In the genomic region with DNA sequence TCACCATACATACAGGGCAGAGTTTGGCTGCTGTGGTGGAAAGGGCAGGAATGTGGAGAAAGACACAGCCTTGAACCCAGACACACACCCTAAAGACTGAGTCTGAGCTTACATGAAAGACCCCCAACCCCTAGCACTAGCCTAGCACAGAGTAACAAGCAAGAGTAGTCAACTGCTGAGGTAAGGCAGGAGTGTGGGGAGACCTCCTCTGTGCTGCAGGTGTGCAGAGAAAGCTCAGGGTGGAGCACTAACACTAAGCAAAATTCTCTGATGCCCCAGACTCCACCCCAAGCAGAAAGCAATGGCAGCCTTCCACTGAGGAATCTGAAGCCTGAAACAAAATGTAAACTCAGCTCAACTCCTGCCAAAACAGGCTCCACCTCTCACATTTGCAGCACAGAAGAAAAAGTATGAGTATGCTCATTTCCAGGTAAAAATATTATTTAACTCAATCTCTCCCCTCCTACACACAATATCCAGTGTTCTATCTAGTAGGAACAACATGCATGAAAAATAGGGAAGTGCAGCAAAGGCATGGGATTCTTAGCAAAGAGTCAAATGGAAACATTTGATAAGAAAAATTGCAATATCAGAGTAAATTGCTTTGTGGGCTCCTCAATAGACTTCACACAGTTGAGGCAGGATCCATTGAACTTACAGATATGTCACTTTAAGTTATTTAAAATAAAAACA, we compare ENCODE assay signal across 9 cellular contexts.
DNase-seq lines count a peak whose midpoint lies in the region; ATAC-seq and TF ChIP-seq lines count a peak whose summit lies in the region.
"Had no signal": no experiment of that assay in that cellular context is flagged by ENCODE, and none has a peak within 500 bp of the region (broad histone marks: within the 10 kb centered on the region; RNA-seq: fewer than 3 reads in every experiment).

No MANE protein-coding gene starts in this region.

- peak; percentile 75 for ATAC-seq in activated CD8-positive, alpha-beta memory T cell treated with anti-CD3 and anti-CD28 coated beads, Interleukin-2, amount 10 ng/mL, durations not matched to agents 7 days and 5 days
- ATAC-seq in GM21367 (IDR thresholded peaks at IDR 0.05; ENCODE audit: unreplicated experiment) (peak; percentile 65), HG03460 (IDR thresholded peaks at IDR 0.05; ENCODE audit: unreplicated experiment) (peak; percentile 49), heart right ventricle (peak; percentile 53 to 86 (median 76))

- H3K4me1 ChIP-seq in heart right ventricle: peaks cover 0 to 41% (median 14%) of the 10 kb centered on the region in 9 donors

- TF ChIP-seq CTCF in heart right ventricle (IDR thresholded peaks at IDR 0.05): peak in 7 of 9 donors; percentile 11 to 54 (median 35)

- no peaks in the 10 kb centered on the region for H3K9me3 Mint-ChIP-seq in activated CD8-positive, alpha-beta memory T cell treated with anti-CD3 and anti-CD28 coated beads, Interleukin-2, amount 10 ng/mL, durations not matched to agents 7 days and 5 days (ENCODE audit: low read depth)
- H3K9me3 Mint-ChIP-seq in T-helper 2 cell treated with Interferon-gamma antibody and Interleukin-4, amounts not matched to agents 5 μg/mL and 100 μg/mL, for 36 hours: no peaks in the 10 kb centered on the region

- peaks cover 27% of the 10 kb centered on the region for H3K4me1 Mint-ChIP-seq in activated CD8-positive, alpha-beta memory T cell treated with anti-CD3 and anti-CD28 coated beads, Interleukin-2, amount 10 ng/mL, durations not matched to agents 7 days and 5 days
- peaks cover 34% of the 10 kb centered on the region for H3K4me1 Mint-ChIP-seq in T-helper 2 cell treated with Interferon-gamma antibody and Interleukin-4, amounts not matched to agents 5 μg/mL and 100 μg/mL, for 36 hours (ENCODE audit: low read depth)

- H3K4me3 ChIP-seq in heart right ventricle: no peak overlapping the region

- CTCF ChIA-PET in activated CD8-positive, alpha-beta memory T cell treated with anti-CD3 and anti-CD28 coated beads, Interleukin-2, amount 10 ng/mL, durations not matched to agents 7 days and 5 days (lab: Charles Lee): interaction anchor here (0.6 to 2.3 kb wide), 10 partner anchors 9 to 527 kb away, joined by 3 to 10 read pairs (median 3); no protein-coding TSS in a partner anchor

- H3K27me3 Mint-ChIP-seq in activated CD8-positive, alpha-beta memory T cell treated with anti-CD3 and anti-CD28 coated beads, Interleukin-2, amount 10 ng/mL, durations not matched to agents 7 days and 5 days: peaks cover 2% of the 10 kb centered on the region
- no peaks in the 10 kb centered on the region for H3K27me3 Mint-ChIP-seq in T-helper 2 cell treated with Interferon-gamma antibody and Interleukin-4, amounts not matched to agents 5 μg/mL and 100 μg/mL, for 36 hours (ENCODE audit: low read depth)

- peak overlapping the region; percentile 65 for H3K4me3 Mint-ChIP-seq in activated CD8-positive, alpha-beta memory T cell treated with anti-CD3 and anti-CD28 coated beads, Interleukin-2, amount 10 ng/mL, durations not matched to agents 7 days and 5 days
- H3K4me3 Mint-ChIP-seq in T-helper 2 cell treated with Interferon-gamma antibody and Interleukin-4, amounts not matched to agents 5 μg/mL and 100 μg/mL, for 36 hours: peak overlapping the region; percentile 77

- intact Hi-C loops in heart right ventricle (cut with DNase I): loop anchor here in 7 of 10 donors (1.0 to 10.0 kb wide), 5 partner anchors 44 to 196 kb away; no protein-coding TSS in a partner anchor

- H3K27me3 ChIP-seq in heart right ventricle: no peaks in the 10 kb centered on the region

- H3K27ac ChIP-seq in heart right ventricle: peak overlapping the region in 9 of 10 donors; percentile 18 to 81 (median 74)
- H3K27ac ChIP-seq: epithelial cell of prostate had no signal

- DNase-seq in activated CD8-positive, alpha-beta memory T cell treated with anti-CD3 and anti-CD28 coated beads, Interleukin-2, amount 10 ng/mL, durations not matched to agents 7 days and 5 days: peak; percentile 54
- DNase-seq in activated CD8-positive, alpha-beta memory T cell treated with anti-CD3 and anti-CD28 coated beads, Interleukin-2, amount 50 U/mL, for 48 hours: no peak
- peak; percentile 10 for DNase-seq in T-helper 2 cell treated with Interferon-gamma antibody and Interleukin-4, amounts not matched to agents 5 μg/mL and 100 μg/mL, for 36 hours (ENCODE audit: low spot score)
- DNase-seq in heart right ventricle (peak in 1 of 2 donors; percentile 22), stromal cell of bone marrow (ENCODE audit: low read depth) (peak; percentile 57), UCSD-AML1 (lab: John Stamatoyannopoulos, UW; ENCODE audit: unreplicated experiment) (no peak)

- H3K27ac Mint-ChIP-seq in activated CD8-positive, alpha-beta memory T cell treated with anti-CD3 and anti-CD28 coated beads, Interleukin-2, amount 10 ng/mL, durations not matched to agents 7 days and 5 days: peak overlapping the region; percentile 73
- H3K27ac Mint-ChIP-seq in T-helper 2 cell treated with Interferon-gamma antibody and Interleukin-4, amounts not matched to agents 5 μg/mL and 100 μg/mL, for 36 hours: peak overlapping the region; percentile 74

- H3K36me3 Mint-ChIP-seq in activated CD8-positive, alpha-beta memory T cell treated with anti-CD3 and anti-CD28 coated beads, Interleukin-2, amount 10 ng/mL, durations not matched to agents 7 days and 5 days: no peaks in the 10 kb centered on the region
- H3K36me3 Mint-ChIP-seq in T-helper 2 cell treated with Interferon-gamma antibody and Interleukin-4, amounts not matched to agents 5 μg/mL and 100 μg/mL, for 36 hours (ENCODE audit: low read depth): no peaks in the 10 kb centered on the region

- H3K36me3 ChIP-seq in heart right ventricle: no peaks in the 10 kb centered on the region

- H3K9me3 ChIP-seq in heart right ventricle: no peaks in the 10 kb centered on the region

Comparison
In these comparisons a context has a peak if more than half of its experiments do, and no peak if none do; other contexts are left out.
1. DNase-seq: peak in activated CD8-positive, alpha-beta memory T cell treated with anti-CD3 and anti-CD28 coated beads, Interleukin-2, amount 10 ng/mL, durations not matched to agents 7 days and 5 days (single experiment), T-helper 2 cell treated with Interferon-gamma antibody and Interleukin-4, amounts not matched to agents 5 μg/mL and 100 μg/mL, for 36 hours (single experiment) and stromal cell of bone marrow (single experiment); none in activated CD8-positive, alpha-beta memory T cell treated with anti-CD3 and anti-CD28 coated beads, Interleukin-2, amount 50 U/mL, for 48 hours (single experiment) and UCSD-AML1 (single experiment).
2. Peak in every context shown above with its lines, with median percentiles within 50 percentile points of each other: ATAC-seq.